1 cellular context compared by ENCODE assay signal in the genomic region with DNA sequence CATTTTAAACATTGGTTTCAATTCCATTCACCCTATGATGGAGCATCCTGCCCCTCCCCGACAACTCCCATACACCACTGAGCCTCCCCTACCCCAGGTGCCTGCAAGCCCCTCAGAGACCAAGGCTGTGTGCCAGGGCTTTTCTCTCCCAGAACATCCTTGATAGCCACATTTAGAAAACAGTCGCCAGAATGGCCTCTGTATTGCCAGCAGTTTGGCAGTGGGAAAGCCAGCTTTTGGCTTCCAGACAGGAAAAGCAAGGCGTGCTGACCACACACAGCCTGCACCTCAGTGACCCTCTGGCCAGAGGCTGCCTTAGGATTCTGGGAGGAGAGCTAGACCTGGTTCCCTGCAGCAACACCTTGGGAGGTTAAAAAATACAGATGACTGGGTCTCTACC.
TF ChIP-seq lines count a peak whose summit lies in the region.

No MANE protein-coding gene starts in this region.

TF ChIP-seq in HCT116, 20 proteins besides CTCF, POLR2A, EP300 and RAD21:
- TF ChIP-seq ELF1 (IDR thresholded peaks at IDR 0.05; ENCODE audit: borderline replicate concordance, low read depth) (no peak), JUND (IDR thresholded peaks at IDR 0.05) (no peak), SRF (IDR thresholded peaks at IDR 0.05; ENCODE audit: low read depth) (no peak), SIN3A (IDR thresholded peaks at IDR 0.05; ENCODE audit: low read depth) (no peak), CBX3 (IDR thresholded peaks at IDR 0.05; ENCODE audit: low read depth) (no peak), ZFX (IDR thresholded peaks at IDR 0.05) (no peak), YY1 (IDR thresholded peaks at IDR 0.05; ENCODE audit: extremely low read depth, insufficient replicate concordance, low read depth, low read length) (no peak), EGR1 (IDR thresholded peaks at IDR 0.05; ENCODE audit: low read depth) (no peak)
TF ChIP-seq in HCT116: peak in this region for 0.
